Comparison of ENCODE assay signal across 11 cellular contexts in genomic region chr1:154206212-154206611, GRCh38. TPM values are rescaled to one million over a fixed set of nuclear protein-coding genes. Genes with fewer than 3 reads are reported as not detected.
A peak's percentile ranks its signal among the peaks of the same experiment; 100 is the strongest.
DNase-seq lines count a peak whose midpoint lies in the region; ATAC-seq and TF ChIP-seq lines count a peak whose summit lies in the region.
"Had no signal": no experiment of that assay in that cellular context is flagged by ENCODE, and none has a peak within 500 bp of the region (broad histone marks: within the 10 kb centered on the region; RNA-seq: fewer than 3 reads in every experiment).

Gene CFAP141, minus strand, starts transcription at chr1:154206333. Its CDS starts 26 bp downstream, at chr1:154206307.

- H3K36me3 ChIP-seq in ACC112 (ENCODE audit: insufficient read depth, low read length), result peaks cover 19% of the 10 kb centered on the region; the same call in 1 of the 2 replicates
- peaks cover 54 to 65% (median 55%) of the 10 kb centered on the region in 3 donors for H3K36me3 ChIP-seq in tibial artery

- no peaks in the 10 kb centered on the region for H3K9me3 ChIP-seq in tibial artery

- TF ChIP-seq CTCF in RWPE1 (conservative IDR thresholded peaks at IDR 0.05; ENCODE audit: low read depth), result no peak
- TF ChIP-seq CTCF in foreskin keratinocyte (conservative IDR thresholded peaks at IDR 0.05), result no peak
- no peak for TF ChIP-seq CTCF in tibial artery (IDR thresholded peaks at IDR 0.05)

- peak within 1 kb of the TSS; percentile 64 for H3K27ac ChIP-seq in ACC112 (ENCODE audit: low read depth, low read length)
- peak within 1 kb of the TSS; percentile 28; the same call in 1 of the 2 replicates for H3K27ac ChIP-seq in RWPE1
- H3K27ac ChIP-seq in foreskin keratinocyte, result no peak within 1 kb of the TSS
- H3K27ac ChIP-seq in tibial artery, result no peak within 1 kb of the TSS

- no peaks in the 10 kb centered on the region for H3K4me1 ChIP-seq in ACC112 (ENCODE audit: control insufficient read depth, insufficient read depth, low read length, unreplicated experiment)
- H3K4me1 ChIP-seq in foreskin keratinocyte, result no peaks in the 10 kb centered on the region
- no peaks in the 10 kb centered on the region for H3K4me1 ChIP-seq in tibial artery

- H2AFZ ChIP-seq in ACC112 (ENCODE audit: low read length, unreplicated experiment), result no peak within 1 kb of the TSS

- H3K4me3 ChIP-seq in ACC112 (ENCODE audit: low read depth, low read length) (no peak within 1 kb of the TSS), tibial artery (no peak within 1 kb of the TSS)

- intact Hi-C loops in tibial artery (cut with DNase I; ENCODE audit: low total_unique reads), result no loop called here

- POLR2A ChIA-PET in RWPE1 (lab: Yijun Ruan, JAX; ENCODE audit: low non-redundant PET), result no interaction called here

- H3K79me2 ChIP-seq in ACC112 (ENCODE audit: control insufficient read depth, insufficient read depth, low read length, unreplicated experiment), result no peaks in the 10 kb centered on the region

- CTCF ChIA-PET in RWPE1 (lab: Yijun Ruan, JAX), result no interaction called here

- ATAC-seq in foreskin keratinocyte, result peak; percentile 46
- no peak for ATAC-seq in GM19463 (IDR thresholded peaks at IDR 0.05; ENCODE audit: unreplicated experiment)

- no peaks in the 10 kb centered on the region for H3K27me3 ChIP-seq in ACC112 (ENCODE audit: insufficient read depth, low read length)
- H3K27me3 ChIP-seq in foreskin keratinocyte, result no peaks in the 10 kb centered on the region
- no peaks in the 10 kb centered on the region for H3K27me3 ChIP-seq in tibial artery

- peak; percentile 19 for DNase-seq in COLO668 (lab: John Stamatoyannopoulos, UW; ENCODE audit: unreplicated experiment)
- DNase-seq in RWPE1 (ENCODE audit: low spot score), result peak; percentile 71
- peak in 1 of 2 donors; percentile 29 for DNase-seq in foreskin keratinocyte
- DNase-seq in NCI-H2227 treated with DMSO at 0.1 percent for 48 hours (lab: John Stamatoyannopoulos, UW), result no peak
- DNase-seq in LoVo (ENCODE audit: low spot score), result no peak
- DNase-seq in tibial artery, result no peak
- DNase-seq: kidney had no signal

RNA-seq across cellular contexts. Expression of gene CFAP141, which starts in this region (rescaled TPM):
- not detected in 2 replicates for total RNA-seq in foreskin keratinocyte
- not detected in 2 replicates for polyA plus RNA-seq in foreskin keratinocyte
- total RNA-seq: activated CD8-positive, alpha-beta memory T cell treated with anti-CD3 and anti-CD28 coated beads for 36 hours; kidney; urinary bladder had no signal
- polyA plus RNA-seq: urinary bladder had no signal

Comparison
In these comparisons a context has a peak if more than half of its experiments do, and no peak if none do; other contexts are left out.
1. Peak in ATAC-seq in foreskin keratinocyte; RNA of the gene not detected or under 1 TPM.
2. H3K27ac ChIP-seq: peak in ACC112 (single experiment) and RWPE1 (single experiment); none in foreskin keratinocyte (single experiment) and tibial artery (0 of 2).
3. DNase-seq: peak in COLO668 (single experiment) and RWPE1 (single experiment); none in NCI-H2227 treated with DMSO at 0.1 percent for 48 hours (single experiment), LoVo (single experiment) and tibial artery (0 of 2).